In the genomic region with DNA sequence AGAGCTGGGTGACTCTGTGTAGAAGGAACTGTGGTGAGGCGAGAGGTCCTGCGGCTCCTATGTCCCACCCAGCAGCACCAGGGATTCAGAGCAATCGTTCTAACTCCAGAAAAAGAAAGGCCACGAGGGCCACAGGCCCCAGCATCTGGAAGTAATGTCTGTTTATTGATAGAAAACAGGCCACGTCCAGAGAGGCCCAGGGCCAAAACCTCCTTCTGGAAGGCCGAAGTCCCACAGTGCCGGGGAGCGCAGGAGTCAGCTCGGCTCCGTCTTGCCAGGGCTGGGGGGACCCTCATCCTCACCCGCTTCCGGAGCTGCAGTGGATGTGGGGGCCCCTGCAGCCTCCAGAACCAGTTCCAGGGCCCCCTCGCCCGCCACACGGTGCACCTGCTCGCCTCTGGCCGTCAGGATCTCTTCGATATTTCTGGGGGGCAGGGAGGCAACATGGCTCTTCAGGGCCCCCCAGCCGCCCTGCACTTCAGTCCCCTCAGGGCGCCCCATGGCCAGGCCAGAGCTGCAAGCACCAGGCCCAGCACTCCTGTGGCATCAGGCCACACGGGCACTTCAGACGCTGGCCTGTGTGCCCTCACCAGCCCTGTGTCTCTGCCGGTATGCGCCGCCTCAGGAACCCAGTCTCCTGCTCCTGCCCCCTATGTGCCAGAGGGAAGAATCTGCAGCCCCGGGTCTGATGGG, we compare ENCODE assay signal across 14 cellular contexts. TPM values are rescaled to one million over a fixed set of nuclear protein-coding genes. Genes with fewer than 3 reads are reported as not detected.
DNase-seq lines count a peak whose midpoint lies in the region; ATAC-seq lines count a peak whose summit lies in the region.
"Had no signal": no experiment of that assay in that cellular context is flagged by ENCODE, and none has a peak within 500 bp of the region (broad histone marks: within the 10 kb centered on the region; RNA-seq: fewer than 3 reads in every experiment).

No MANE protein-coding gene starts in this region.

- H3K36me3 ChIP-seq in H7 (replicated peaks; ENCODE audit: control insufficient read depth, insufficient read depth, low read length): no peaks in the 10 kb centered on the region; the same call in 1 of the 2 replicates
- H3K36me3 ChIP-seq in adipocyte (ENCODE audit: control insufficient read depth, insufficient read depth, low read length, severe bottlenecking): no peaks in the 10 kb centered on the region

- no peak overlapping the region for H3K27ac ChIP-seq in caudate nucleus (ENCODE audit: low read depth, low read length)

- DNase-seq in H7: peak; percentile 66
- no peak for DNase-seq in adipocyte (ENCODE audit: low read depth)
- peak; percentile 42 for DNase-seq in hepatic stellate cell (ENCODE audit: low spot score)
- DNase-seq in stimulated activated effector memory CD8-positive, alpha-beta T cell treated with anti-CD3 and anti-CD28 coated beads, Interleukin-12 subunit alpha, Interleukin-12 subunit beta, amount 100 ng/mL, for 72 hours (ENCODE audit: low spot score in 2 of 2): no peak
- no peak for DNase-seq in caudate nucleus (lab: John Stamatoyannopoulos, UW)
- DNase-seq in T-helper 2 cell: no peak
- no peak for DNase-seq in mesenteric fat pad (ENCODE audit: low spot score)
- DNase-seq in NCI-H1694 (lab: John Stamatoyannopoulos, UW): no peak
- DNase-seq: activated CD8-positive, alpha-beta memory T cell treated with anti-CD3 and anti-CD28 coated beads, Interleukin-2, amount 50 U/mL, for 48 hours; activated naive CD8-positive, alpha-beta T cell treated with anti-CD3 and anti-CD28 coated beads, Interleukin-2, amount 50 U/mL, for 24 hours; GF-D8; NCI-H1048; NCI-H345; stimulated activated naive B cell treated with anti-CD40 and anti-IgM and Interleukin-4, amounts not matched to agents 10 μg/mL and 1 μg/mL and 100 μg/mL, for 72 hours had no signal

- H3K27me3 ChIP-seq in H7 (ENCODE audit: control insufficient read depth, insufficient read depth, low read length): no peaks in the 10 kb centered on the region
- no peaks in the 10 kb centered on the region for H3K27me3 ChIP-seq in adipocyte (replicated peaks; ENCODE audit: control insufficient read depth, insufficient read depth, low read length)

- no peaks in the 10 kb centered on the region for H3K9me3 ChIP-seq in adipocyte (ENCODE audit: control insufficient read depth, low read length)

- peaks cover 14% of the 10 kb centered on the region for H3K36me3 Mint-ChIP-seq in stimulated activated effector memory CD8-positive, alpha-beta T cell treated with anti-CD3 and anti-CD28 coated beads, Interleukin-12 subunit alpha, Interleukin-12 subunit beta, amount 100 ng/mL, for 72 hours

- H3K9me3 Mint-ChIP-seq in stimulated activated effector memory CD8-positive, alpha-beta T cell treated with anti-CD3 and anti-CD28 coated beads, Interleukin-12 subunit alpha, Interleukin-12 subunit beta, amount 100 ng/mL, for 72 hours: no peaks in the 10 kb centered on the region
- H3K9me3 Mint-ChIP-seq: activated naive CD8-positive, alpha-beta T cell treated with anti-CD3 and anti-CD28 coated beads, Interleukin-2, amount 50 U/mL, for 24 hours; stimulated activated naive B cell treated with anti-CD40 and anti-IgM and Interleukin-4, amounts not matched to agents 10 μg/mL and 1 μg/mL and 100 μg/mL, for 72 hours had no signal

- ATAC-seq in stimulated activated effector memory CD8-positive, alpha-beta T cell treated with anti-CD3 and anti-CD28 coated beads, Interleukin-12 subunit alpha, Interleukin-12 subunit beta, amount 100 ng/mL, for 72 hours: no peak
- ATAC-seq: activated naive CD8-positive, alpha-beta T cell treated with anti-CD3 and anti-CD28 coated beads, Interleukin-2, amount 50 U/mL, for 24 hours had no signal

- H3K4me1 Mint-ChIP-seq in stimulated activated effector memory CD8-positive, alpha-beta T cell treated with anti-CD3 and anti-CD28 coated beads, Interleukin-12 subunit alpha, Interleukin-12 subunit beta, amount 100 ng/mL, for 72 hours: peaks cover 9% of the 10 kb centered on the region

- H3K4me3 ChIP-seq in H7 (ENCODE audit: insufficient read depth, low read depth, low read length): no peak overlapping the region
- peak overlapping the region; percentile 63 for H3K4me3 ChIP-seq in adipocyte (ENCODE audit: low read length)

- peak overlapping the region; percentile 69 for H3K9ac ChIP-seq in adipocyte (ENCODE audit: low read length)

- no peak overlapping the region for H3K4me3 Mint-ChIP-seq in stimulated activated effector memory CD8-positive, alpha-beta T cell treated with anti-CD3 and anti-CD28 coated beads, Interleukin-12 subunit alpha, Interleukin-12 subunit beta, amount 100 ng/mL, for 72 hours

- H3K27ac Mint-ChIP-seq in stimulated activated effector memory CD8-positive, alpha-beta T cell treated with anti-CD3 and anti-CD28 coated beads, Interleukin-12 subunit alpha, Interleukin-12 subunit beta, amount 100 ng/mL, for 72 hours: peak overlapping the region; percentile 81
- H3K27ac Mint-ChIP-seq: activated naive CD8-positive, alpha-beta T cell treated with anti-CD3 and anti-CD28 coated beads, Interleukin-2, amount 50 U/mL, for 24 hours had no signal

- H3K4me1 ChIP-seq in adipocyte (ENCODE audit: control insufficient read depth, insufficient read depth, low read length): peaks cover 26% of the 10 kb centered on the region

RNA-seq across cellular contexts. Expression of gene DNLZ, which starts 1.6 kb away (rescaled TPM):
- total RNA-seq in H7 (2014; rRNA removed; shearing (Covaris generic)): 11.2 and 20.2 TPM in 2 replicates
- total RNA-seq in mesenteric fat pad: 22.6 TPM

RNA-seq across cellular contexts. Expression of gene CARD9, which starts 11.6 kb away (rescaled TPM):
- total RNA-seq in H7 (2014; rRNA removed; shearing (Covaris generic)): 0.15 and 0.28 TPM in 2 replicates
- 4.3 TPM for total RNA-seq in mesenteric fat pad

RNA-seq across cellular contexts. Expression of gene GPSM1, which starts 34.6 kb away (rescaled TPM):
- 17.3 and 22.2 TPM in 2 replicates for total RNA-seq in H7 (2014; rRNA removed; shearing (Covaris generic))
- 11.0 TPM for total RNA-seq in mesenteric fat pad

RNA-seq across cellular contexts. Expression of gene SNAPC4, which starts 38.1 kb away (rescaled TPM):
- 13.3 and 14.0 TPM in 2 replicates for total RNA-seq in H7 (2014; rRNA removed; shearing (Covaris generic))
- 6.3 TPM for total RNA-seq in mesenteric fat pad

RNA-seq across cellular contexts. Expression of gene ENTR1, which starts 48.5 kb away (rescaled TPM):
- 116 and 141 TPM in 2 replicates for total RNA-seq in H7 (2014; rRNA removed; shearing (Covaris generic))
- 43.6 TPM for total RNA-seq in mesenteric fat pad

Comparison
In these comparisons a context has a peak if more than half of its experiments do, and no peak if none do; other contexts are left out.
1. DNase-seq: peak in H7 (single experiment) and hepatic stellate cell (single experiment); none in adipocyte (single experiment), stimulated activated effector memory CD8-positive, alpha-beta T cell treated with anti-CD3 and anti-CD28 coated beads, Interleukin-12 subunit alpha, Interleukin-12 subunit beta, amount 100 ng/mL, for 72 hours (0 of 2), caudate nucleus (0 of 61), T-helper 2 cell (0 of 5), mesenteric fat pad (single experiment) and NCI-H1694 (single experiment).